Comparison of ENCODE assay signal across 8 cellular contexts in the genomic region with DNA sequence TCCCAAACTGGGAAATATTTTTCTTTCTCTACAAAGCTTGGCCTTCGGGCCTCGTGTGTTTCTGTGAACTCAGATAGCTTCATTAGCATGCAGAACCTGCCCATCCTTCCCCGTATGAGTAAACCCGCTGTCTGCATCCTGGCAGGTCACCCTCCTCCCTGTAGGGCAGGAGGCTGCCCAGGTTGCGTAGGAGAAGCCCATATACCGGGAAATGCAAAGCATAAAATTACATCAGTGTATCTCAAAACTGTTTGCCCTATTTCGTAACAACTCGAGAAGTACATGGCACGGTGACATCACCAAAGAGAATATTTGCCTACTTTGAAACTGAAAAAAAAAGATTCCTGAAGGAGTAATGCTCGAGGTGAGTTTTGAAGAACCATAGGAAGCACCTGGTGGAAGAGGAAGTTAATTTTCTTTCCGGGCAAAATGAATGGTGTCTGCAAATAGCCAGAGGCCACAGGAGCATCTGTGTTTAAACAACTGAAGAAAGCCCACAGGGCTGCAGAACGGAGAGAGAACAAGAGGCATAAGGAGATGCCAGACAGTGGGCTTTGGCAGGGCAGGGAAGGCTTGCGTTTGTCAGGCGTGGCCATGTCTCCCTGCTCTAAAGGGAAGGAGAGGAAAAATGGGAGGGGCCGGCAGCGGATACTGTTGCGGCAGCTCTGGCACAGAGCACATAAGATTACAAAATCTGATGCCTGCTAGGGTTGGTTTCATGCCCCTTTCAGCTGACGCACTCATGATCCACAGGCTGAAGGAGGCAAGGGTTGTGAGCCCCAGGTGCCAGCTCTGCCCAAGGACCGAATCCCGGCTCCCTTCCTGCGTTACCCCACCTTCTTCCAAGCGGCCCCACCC.
A peak's percentile ranks its signal among the peaks of the same experiment; 100 is the strongest.
DNase-seq lines count a peak whose midpoint lies in the region; ATAC-seq and TF ChIP-seq lines count a peak whose summit lies in the region.

No MANE protein-coding gene starts in this region.

- TF ChIP-seq POLR2A in adrenal gland (IDR thresholded peaks at IDR 0.05) (no peak), upper lobe of left lung (IDR thresholded peaks at IDR 0.05) (peak in 1 of 4 donors; percentile 28)

- no peaks in the 10 kb centered on the region for H3K36me3 ChIP-seq in adrenal gland (replicated peaks in 1 of 2)
- H3K36me3 ChIP-seq in upper lobe of left lung = no peaks in the 10 kb centered on the region

- CTCF ChIA-PET in activated CD4-positive, alpha-beta T cell treated with anti-CD3 and anti-CD28 coated beads for 36 hours (lab: Charles Lee) = interaction anchor here (0.8 kb wide), 1 partner anchor 94 kb away, joined by 3 read pairs; no protein-coding TSS in a partner anchor
- CTCF ChIA-PET in activated CD4-positive, alpha-beta T cell treated with anti-CD3 and anti-CD28 coated beads, Interleukin-2, amount 10 ng/mL, durations not matched to agents 7 days and 5 days (lab: Charles Lee) = interaction anchor here (0.7 kb wide), 1 partner anchor 1107 kb away, joined by 3 read pairs; no protein-coding TSS in a partner anchor

- H3K27ac Mint-ChIP-seq in activated CD4-positive, alpha-beta T cell treated with anti-CD3 and anti-CD28 coated beads for 36 hours = no peak overlapping the region
- no peak overlapping the region for H3K27ac Mint-ChIP-seq in activated CD4-positive, alpha-beta T cell treated with anti-CD3 and anti-CD28 coated beads, Interleukin-2, amount 10 ng/mL, durations not matched to agents 7 days and 5 days

- intact Hi-C loops in activated CD4-positive, alpha-beta T cell treated with anti-CD3 and anti-CD28 coated beads for 36 hours (cut with DNase I, micrococcal nuclease) = no loop called here
- intact Hi-C loops in adrenal gland (cut with DNase I) = no loop called here

- POLR2A ChIA-PET in activated CD4-positive, alpha-beta T cell treated with anti-CD3 and anti-CD28 coated beads for 36 hours (lab: Charles Lee) = no interaction called here
- POLR2A ChIA-PET in activated CD4-positive, alpha-beta T cell treated with anti-CD3 and anti-CD28 coated beads, Interleukin-2, amount 10 ng/mL, durations not matched to agents 7 days and 5 days (lab: Charles Lee) = no interaction called here

- H3K4me3 Mint-ChIP-seq in activated CD4-positive, alpha-beta T cell treated with anti-CD3 and anti-CD28 coated beads for 36 hours = no peak overlapping the region
- no peak overlapping the region for H3K4me3 Mint-ChIP-seq in activated CD4-positive, alpha-beta T cell treated with anti-CD3 and anti-CD28 coated beads, Interleukin-2, amount 10 ng/mL, durations not matched to agents 7 days and 5 days

- DNase-seq in activated CD4-positive, alpha-beta T cell treated with anti-CD3 and anti-CD28 coated beads for 36 hours = no peak
- no peak for DNase-seq in activated CD4-positive, alpha-beta T cell treated with anti-CD3 and anti-CD28 coated beads, Interleukin-2, amount 10 ng/mL, durations not matched to agents 7 days and 5 days
- DNase-seq in adrenal gland (peak in 6 of 7 donors; percentile 45 to 72 (median 58)), upper lobe of left lung (peak in 1 of 2 donors; percentile 86), RKO (ENCODE audit: low spot score) (no peak), NCI-H1694 (lab: John Stamatoyannopoulos, UW) (no peak)

- TF ChIP-seq CTCF in adrenal gland (IDR thresholded peaks at IDR 0.05) (no peak), upper lobe of left lung (IDR thresholded peaks at IDR 0.05) (peak in 1 of 6 experiments; percentile 16)

- WGBS in adrenal gland, 4 donors = 62 to 67% (median 64%) methylated on average over 22 of the region's 22 CpGs
- 19 to 26% methylated on average over 17 to 22 of the region's 22 CpGs for WGBS in upper lobe of left lung, 2 donors

- ATAC-seq in activated CD4-positive, alpha-beta T cell treated with anti-CD3 and anti-CD28 coated beads for 36 hours = peak; percentile 23
- peak; percentile 84 to 90 for ATAC-seq in upper lobe of left lung (ENCODE audit: low FRiP score in 2 of 2)
- ATAC-seq in GM18520 (IDR thresholded peaks at IDR 0.05; ENCODE audit: unreplicated experiment) = no peak

- H3K27ac ChIP-seq in adrenal gland (peak overlapping the region in 4 of 5 donors; percentile 34 to 80 (median 50)), layer of hippocampus (ENCODE audit: low read depth, low read length) (peak overlapping the region; percentile 42), upper lobe of left lung (peak overlapping the region; percentile 81 to 88 (median 84))

- peaks cover 23% of the 10 kb centered on the region for H3K27me3 Mint-ChIP-seq in activated CD4-positive, alpha-beta T cell treated with anti-CD3 and anti-CD28 coated beads for 36 hours
- peaks cover 30% of the 10 kb centered on the region for H3K27me3 Mint-ChIP-seq in activated CD4-positive, alpha-beta T cell treated with anti-CD3 and anti-CD28 coated beads, Interleukin-2, amount 10 ng/mL, durations not matched to agents 7 days and 5 days

- TF ChIP-seq EP300 in upper lobe of left lung (IDR thresholded peaks at IDR 0.05) = peak in 2 of 4 donors; percentile 6 to 81

- no peak overlapping the region for H3K4me3 ChIP-seq in adrenal gland
- H3K4me3 ChIP-seq in upper lobe of left lung = no peak overlapping the region

- H3K9me3 ChIP-seq in adrenal gland (replicated peaks in 1 of 3) (no peaks in the 10 kb centered on the region), upper lobe of left lung (no peaks in the 10 kb centered on the region)

- peaks cover 15% of the 10 kb centered on the region for H3K4me1 Mint-ChIP-seq in activated CD4-positive, alpha-beta T cell treated with anti-CD3 and anti-CD28 coated beads for 36 hours
- peaks cover 11% of the 10 kb centered on the region for H3K4me1 Mint-ChIP-seq in activated CD4-positive, alpha-beta T cell treated with anti-CD3 and anti-CD28 coated beads, Interleukin-2, amount 10 ng/mL, durations not matched to agents 7 days and 5 days

- no peaks in the 10 kb centered on the region for H3K9me3 Mint-ChIP-seq in activated CD4-positive, alpha-beta T cell treated with anti-CD3 and anti-CD28 coated beads for 36 hours (ENCODE audit: low read depth)
- no peaks in the 10 kb centered on the region for H3K9me3 Mint-ChIP-seq in activated CD4-positive, alpha-beta T cell treated with anti-CD3 and anti-CD28 coated beads, Interleukin-2, amount 10 ng/mL, durations not matched to agents 7 days and 5 days

- peaks cover 3 to 9% of the 10 kb centered on the region in 2 donors for H3K4me1 ChIP-seq in adrenal gland (replicated peaks in 1 of 2)
- H3K4me1 ChIP-seq in upper lobe of left lung = peaks cover 7 to 23% (median 14%) of the 10 kb centered on the region in 4 donors

- H3K36me3 Mint-ChIP-seq in activated CD4-positive, alpha-beta T cell treated with anti-CD3 and anti-CD28 coated beads for 36 hours (ENCODE audit: low read depth) = no peaks in the 10 kb centered on the region
- no peaks in the 10 kb centered on the region for H3K36me3 Mint-ChIP-seq in activated CD4-positive, alpha-beta T cell treated with anti-CD3 and anti-CD28 coated beads, Interleukin-2, amount 10 ng/mL, durations not matched to agents 7 days and 5 days (ENCODE audit: low read depth)

- no peaks in the 10 kb centered on the region for H3K27me3 ChIP-seq in adrenal gland
- H3K27me3 ChIP-seq in layer of hippocampus (ENCODE audit: control insufficient read depth, insufficient read depth, low read length) = no peaks in the 10 kb centered on the region
- no peaks in the 10 kb centered on the region for H3K27me3 ChIP-seq in upper lobe of left lung

Comparison
In these comparisons a context has a peak if more than half of its experiments do, and no peak if none do; other contexts are left out.
1. DNase-seq: peak in adrenal gland (6 of 7); none in activated CD4-positive, alpha-beta T cell treated with anti-CD3 and anti-CD28 coated beads for 36 hours (single experiment), activated CD4-positive, alpha-beta T cell treated with anti-CD3 and anti-CD28 coated beads, Interleukin-2, amount 10 ng/mL, durations not matched to agents 7 days and 5 days (single experiment), RKO (single experiment) and NCI-H1694 (single experiment).
2. Peak in every context shown above with its lines, with median percentiles within 50 percentile points of each other: H3K27ac ChIP-seq.